In genomic region chr5:74469234-74469972, GRCh38 we compare ENCODE assay signal across 17 cellular contexts.
"Had no signal": no experiment of that assay in that cellular context is flagged by ENCODE, and none has a peak within 500 bp of the region (broad histone marks: within the 10 kb centered on the region; RNA-seq: fewer than 3 reads in every experiment).

No MANE protein-coding gene starts in this region.

- DNase-seq: effector memory CD8-positive, alpha-beta T cell; esophagus squamous epithelium; foreskin fibroblast; kidney; left cardiac atrium; left ventricle myocardium inferior; lower lobe of right lung; natural killer cell; sigmoid colon; stimulated activated CD4-positive, alpha-beta T cell treated with anti-CD3 and anti-CD28 coated beads, Interleukin-2, amount 100 ng/mL, for 24 hours; stimulated activated CD4-positive, alpha-beta T cell treated with anti-CD3 and anti-CD28 coated beads, Interleukin-4, amount 100 ng/mL, for 4 hours; stimulated activated naive CD4-positive, alpha-beta T cell treated with Interleukin-2 at 50 U/mL for 16 hours; tibial artery; upper lobe of right lung had no signal

- H3K4me1 Mint-ChIP-seq: memory B cell, natural killer cell had no signal

- H3K36me3 Mint-ChIP-seq: memory B cell, mesothelial cell of epicardium, natural killer cell had no signal

- H3K27ac Mint-ChIP-seq: dendritic cell treated with granulocyte-macrophage colony-stimulating factor and Interleukin-4, amounts not matched to agents 40 ng/mL and 50 ng/mL, for 4 days; effector memory CD8-positive, alpha-beta T cell; memory B cell; mesothelial cell of epicardium; natural killer cell had no signal

- H3K27me3 Mint-ChIP-seq: dendritic cell treated with granulocyte-macrophage colony-stimulating factor and Interleukin-4, amounts not matched to agents 40 ng/mL and 50 ng/mL, for 4 days had no signal

- H3K4me3 Mint-ChIP-seq: dendritic cell treated with granulocyte-macrophage colony-stimulating factor and Interleukin-4, amounts not matched to agents 40 ng/mL and 50 ng/mL, for 4 days; effector memory CD8-positive, alpha-beta T cell; memory B cell; mesothelial cell of epicardium; natural killer cell had no signal

- H3K9me3 Mint-ChIP-seq: dendritic cell treated with granulocyte-macrophage colony-stimulating factor and Interleukin-4, amounts not matched to agents 40 ng/mL and 50 ng/mL, for 4 days; effector memory CD8-positive, alpha-beta T cell; memory B cell; natural killer cell had no signal
